Comparison of ENCODE assay signal across 1 cellular context in genomic region chr1:150473659-150474058, GRCh38.
TF ChIP-seq lines count a peak whose summit lies in the region.

No MANE protein-coding gene starts in this region.

TF ChIP-seq in HepG2, 621 proteins besides CTCF, POLR2A, EP300 and RAD21 (continues in another document):
- TF ChIP-seq, protein P1, sequence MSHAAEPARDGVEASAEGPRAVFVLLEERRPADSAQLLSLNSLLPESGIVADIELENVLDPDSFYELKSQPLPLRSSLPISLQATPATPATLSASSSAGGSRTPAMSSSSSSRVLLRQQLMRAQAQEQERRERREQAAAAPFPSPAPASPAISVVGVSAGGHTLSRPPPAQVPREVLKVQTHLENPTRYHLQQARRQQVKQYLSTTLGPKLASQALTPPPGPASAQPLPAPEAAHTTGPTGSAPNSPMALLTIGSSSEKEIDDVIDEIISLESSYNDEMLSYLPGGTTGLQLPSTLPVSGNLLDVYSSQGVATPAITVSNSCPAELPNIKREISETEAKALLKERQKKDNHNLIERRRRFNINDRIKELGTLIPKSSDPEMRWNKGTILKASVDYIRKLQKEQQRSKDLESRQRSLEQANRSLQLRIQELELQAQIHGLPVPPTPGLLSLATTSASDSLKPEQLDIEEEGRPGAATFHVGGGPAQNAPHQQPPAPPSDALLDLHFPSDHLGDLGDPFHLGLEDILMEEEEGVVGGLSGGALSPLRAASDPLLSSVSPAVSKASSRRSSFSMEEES (CRISPR knock-in tag; IDR thresholded peaks at IDR 0.05): 0 out of 2 replicates have a peak, but pooled peaks have one; percentile 36
- TF ChIP-seq NR2C2 (CRISPR knock-in tag; IDR thresholded peaks at IDR 0.05; ENCODE audit: borderline replicate concordance) (peak; percentile 78), MEF2D (CRISPR knock-in tag; IDR thresholded peaks at IDR 0.05) (peak; percentile 62; the same call in 1 of the 2 replicates), YY1 (IDR thresholded peaks at IDR 0.05; ENCODE audit: insufficient read depth, insufficient replicate concordance, low read depth, low read length) (no peak), HNRNPH1 (optimal IDR thresholded peaks at IDR 0.05; ENCODE audit: low read depth, low read length) (no peak), ZKSCAN8 (CRISPR knock-in tag; IDR thresholded peaks at IDR 0.05; ENCODE audit: borderline replicate concordance) (peak; percentile 74; the same call in 1 of the 2 replicates), ZNF331 (CRISPR knock-in tag; IDR thresholded peaks at IDR 0.05) (peak; percentile 66; the same call in 1 of the 2 replicates), SALL1 (CRISPR knock-in tag; IDR thresholded peaks at IDR 0.05) (peak; percentile 84), NFIB (CRISPR knock-in tag; IDR thresholded peaks at IDR 0.05; ENCODE audit: borderline replicate concordance) (no peak), KMT2B (CRISPR knock-in tag; IDR thresholded peaks at IDR 0.05) (0 out of 2 replicates have a peak, but pooled peaks have one; percentile 50), NRL (CRISPR knock-in tag; IDR thresholded peaks at IDR 0.05; ENCODE audit: borderline replicate concordance) (no peak), ARID5B (CRISPR knock-in tag; IDR thresholded peaks at IDR 0.05) (peak; percentile 93), ZNF761 (CRISPR knock-in tag; conservative IDR thresholded peaks at IDR 0.05) (0 out of 2 replicates have a peak, but pooled peaks have one; percentile 41), ZNF12 (CRISPR knock-in tag; IDR thresholded peaks at IDR 0.05) (peak; percentile 54; the same call in 1 of the 2 replicates), SP5 (CRISPR knock-in tag; IDR thresholded peaks at IDR 0.05; ENCODE audit: borderline replicate concordance, low read depth) (peak; percentile 62; the same call in 1 of the 2 replicates), PITX1 (CRISPR knock-in tag; IDR thresholded peaks at IDR 0.05) (0 out of 2 replicates have a peak, but pooled peaks have one; percentile 35), FOXO1 (CRISPR knock-in tag; IDR thresholded peaks at IDR 0.05) (peak; percentile 91), GABPA (IDR thresholded peaks at IDR 0.05; ENCODE audit: low read depth, low read length) (no peak), GABPA (CRISPR knock-in tag; IDR thresholded peaks at IDR 0.05; ENCODE audit: low read depth) (0 out of 2 replicates have a peak, but pooled peaks have one; percentile 6), LCORL (IDR thresholded peaks at IDR 0.05) (no peak), LCORL (CRISPR knock-in tag; IDR thresholded peaks at IDR 0.05) (peak; percentile 90; the same call in 1 of the 2 replicates), ETV5 (CRISPR knock-in tag; IDR thresholded peaks at IDR 0.05; ENCODE audit: borderline replicate concordance) (peak; percentile 96), DPF2 (CRISPR knock-in tag; IDR thresholded peaks at IDR 0.05; ENCODE audit: borderline replicate concordance, low read depth) (peak; percentile 91), ESRRA (CRISPR knock-in tag; IDR thresholded peaks at IDR 0.05; ENCODE audit: low read depth) (peak; percentile 61; the same call in 1 of the 2 replicates), DNMT3B (CRISPR knock-in tag; conservative IDR thresholded peaks at IDR 0.05) (0 out of 2 replicates have a peak, but pooled peaks have one; percentile 48), ZNF326 (CRISPR knock-in tag; IDR thresholded peaks at IDR 0.05; ENCODE audit: borderline replicate concordance) (no peak), NFKBIZ (CRISPR knock-in tag; IDR thresholded peaks at IDR 0.05) (0 out of 2 replicates have a peak, but pooled peaks have one; percentile 56), NR2F6 (IDR thresholded peaks at IDR 0.05) (peak; percentile 54; the same call in 1 of the 2 replicates), NR2F6 (CRISPR knock-in tag; IDR thresholded peaks at IDR 0.05) (peak; percentile 81; the same call in 1 of the 2 replicates), RCOR2 (CRISPR knock-in tag; IDR thresholded peaks at IDR 0.05) (peak; percentile 75), SIX4 (CRISPR knock-in tag; IDR thresholded peaks at IDR 0.05) (peak; percentile 42; the same call in 1 of the 2 replicates), ZSCAN12 (CRISPR knock-in tag; IDR thresholded peaks at IDR 0.05) (no peak), TARDBP (CRISPR knock-in tag; IDR thresholded peaks at IDR 0.05) (peak; percentile 70; the same call in 1 of the 2 replicates), SOX5 (CRISPR knock-in tag; IDR thresholded peaks at IDR 0.05; ENCODE audit: borderline replicate concordance) (peak; percentile 76), SNRNP70 (IDR thresholded peaks at IDR 0.05; ENCODE audit: low read depth, low read length) (no peak), DRAP1 (CRISPR knock-in tag; IDR thresholded peaks at IDR 0.05) (peak; percentile 41; the same call in 1 of the 2 replicates), KDM5A (IDR thresholded peaks at IDR 0.05; ENCODE audit: borderline replicate concordance, low read length) (no peak)
- TF ChIP-seq, protein P2, sequence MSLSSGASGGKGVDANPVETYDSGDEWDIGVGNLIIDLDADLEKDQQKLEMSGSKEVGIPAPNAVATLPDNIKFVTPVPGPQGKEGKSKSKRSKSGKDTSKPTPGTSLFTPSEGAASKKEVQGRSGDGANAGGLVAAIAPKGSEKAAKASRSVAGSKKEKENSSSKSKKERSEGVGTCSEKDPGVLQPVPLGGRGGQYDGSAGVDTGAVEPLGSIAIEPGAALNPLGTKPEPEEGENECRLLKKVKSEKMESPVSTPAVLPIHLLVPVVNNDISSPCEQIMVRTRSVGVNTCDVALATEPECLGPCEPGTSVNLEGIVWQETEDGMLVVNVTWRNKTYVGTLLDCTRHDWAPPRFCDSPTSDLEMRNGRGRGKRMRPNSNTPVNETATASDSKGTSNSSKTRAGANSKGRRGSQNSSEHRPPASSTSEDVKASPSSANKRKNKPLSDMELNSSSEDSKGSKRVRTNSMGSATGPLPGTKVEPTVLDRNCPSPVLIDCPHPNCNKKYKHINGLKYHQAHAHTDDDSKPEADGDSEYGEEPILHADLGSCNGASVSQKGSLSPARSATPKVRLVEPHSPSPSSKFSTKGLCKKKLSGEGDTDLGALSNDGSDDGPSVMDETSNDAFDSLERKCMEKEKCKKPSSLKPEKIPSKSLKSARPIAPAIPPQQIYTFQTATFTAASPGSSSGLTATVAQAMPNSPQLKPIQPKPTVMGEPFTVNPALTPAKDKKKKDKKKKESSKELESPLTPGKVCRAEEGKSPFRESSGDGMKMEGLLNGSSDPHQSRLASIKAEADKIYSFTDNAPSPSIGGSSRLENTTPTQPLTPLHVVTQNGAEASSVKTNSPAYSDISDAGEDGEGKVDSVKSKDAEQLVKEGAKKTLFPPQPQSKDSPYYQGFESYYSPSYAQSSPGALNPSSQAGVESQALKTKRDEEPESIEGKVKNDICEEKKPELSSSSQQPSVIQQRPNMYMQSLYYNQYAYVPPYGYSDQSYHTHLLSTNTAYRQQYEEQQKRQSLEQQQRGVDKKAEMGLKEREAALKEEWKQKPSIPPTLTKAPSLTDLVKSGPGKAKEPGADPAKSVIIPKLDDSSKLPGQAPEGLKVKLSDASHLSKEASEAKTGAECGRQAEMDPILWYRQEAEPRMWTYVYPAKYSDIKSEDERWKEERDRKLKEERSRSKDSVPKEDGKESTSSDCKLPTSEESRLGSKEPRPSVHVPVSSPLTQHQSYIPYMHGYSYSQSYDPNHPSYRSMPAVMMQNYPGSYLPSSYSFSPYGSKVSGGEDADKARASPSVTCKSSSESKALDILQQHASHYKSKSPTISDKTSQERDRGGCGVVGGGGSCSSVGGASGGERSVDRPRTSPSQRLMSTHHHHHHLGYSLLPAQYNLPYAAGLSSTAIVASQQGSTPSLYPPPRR (CRISPR knock-in tag; IDR thresholded peaks at IDR 0.05; ENCODE audit: borderline replicate concordance): peak; percentile 77
- TF ChIP-seq, protein P3, sequence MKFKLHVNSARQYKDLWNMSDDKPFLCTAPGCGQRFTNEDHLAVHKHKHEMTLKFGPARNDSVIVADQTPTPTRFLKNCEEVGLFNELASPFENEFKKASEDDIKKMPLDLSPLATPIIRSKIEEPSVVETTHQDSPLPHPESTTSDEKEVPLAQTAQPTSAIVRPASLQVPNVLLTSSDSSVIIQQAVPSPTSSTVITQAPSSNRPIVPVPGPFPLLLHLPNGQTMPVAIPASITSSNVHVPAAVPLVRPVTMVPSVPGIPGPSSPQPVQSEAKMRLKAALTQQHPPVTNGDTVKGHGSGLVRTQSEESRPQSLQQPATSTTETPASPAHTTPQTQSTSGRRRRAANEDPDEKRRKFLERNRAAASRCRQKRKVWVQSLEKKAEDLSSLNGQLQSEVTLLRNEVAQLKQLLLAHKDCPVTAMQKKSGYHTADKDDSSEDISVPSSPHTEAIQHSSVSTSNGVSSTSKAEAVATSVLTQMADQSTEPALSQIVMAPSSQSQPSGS (CRISPR knock-in tag; IDR thresholded peaks at IDR 0.05): peak; percentile 61; the same call in 1 of the 2 replicates
- TF ChIP-seq, protein P4, sequence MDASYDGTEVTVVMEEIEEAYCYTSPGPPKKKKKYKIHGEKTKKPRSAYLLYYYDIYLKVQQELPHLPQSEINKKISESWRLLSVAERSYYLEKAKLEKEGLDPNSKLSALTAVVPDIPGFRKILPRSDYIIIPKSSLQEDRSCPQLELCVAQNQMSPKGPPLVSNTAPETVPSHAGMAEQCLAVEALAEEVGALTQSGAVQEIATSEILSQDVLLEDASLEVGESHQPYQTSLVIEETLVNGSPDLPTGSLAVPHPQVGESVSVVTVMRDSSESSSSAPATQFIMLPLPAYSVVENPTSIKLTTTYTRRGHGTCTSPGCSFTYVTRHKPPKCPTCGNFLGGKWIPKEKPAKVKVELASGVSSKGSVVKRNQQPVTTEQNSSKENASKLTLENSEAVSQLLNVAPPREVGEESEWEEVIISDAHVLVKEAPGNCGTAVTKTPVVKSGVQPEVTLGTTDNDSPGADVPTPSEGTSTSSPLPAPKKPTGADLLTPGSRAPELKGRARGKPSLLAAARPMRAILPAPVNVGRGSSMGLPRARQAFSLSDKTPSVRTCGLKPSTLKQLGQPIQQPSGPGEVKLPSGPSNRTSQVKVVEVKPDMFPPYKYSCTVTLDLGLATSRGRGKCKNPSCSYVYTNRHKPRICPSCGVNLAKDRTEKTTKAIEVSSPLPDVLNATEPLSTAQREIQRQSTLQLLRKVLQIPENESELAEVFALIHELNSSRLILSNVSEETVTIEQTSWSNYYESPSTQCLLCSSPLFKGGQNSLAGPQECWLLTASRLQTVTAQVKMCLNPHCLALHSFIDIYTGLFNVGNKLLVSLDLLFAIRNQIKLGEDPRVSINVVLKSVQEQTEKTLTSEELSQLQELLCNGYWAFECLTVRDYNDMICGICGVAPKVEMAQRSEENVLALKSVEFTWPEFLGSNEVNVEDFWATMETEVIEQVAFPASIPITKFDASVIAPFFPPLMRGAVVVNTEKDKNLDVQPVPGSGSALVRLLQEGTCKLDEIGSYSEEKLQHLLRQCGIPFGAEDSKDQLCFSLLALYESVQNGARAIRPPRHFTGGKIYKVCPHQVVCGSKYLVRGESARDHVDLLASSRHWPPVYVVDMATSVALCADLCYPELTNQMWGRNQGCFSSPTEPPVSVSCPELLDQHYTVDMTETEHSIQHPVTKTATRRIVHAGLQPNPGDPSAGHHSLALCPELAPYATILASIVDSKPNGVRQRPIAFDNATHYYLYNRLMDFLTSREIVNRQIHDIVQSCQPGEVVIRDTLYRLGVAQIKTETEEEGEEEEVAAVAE (CRISPR knock-in tag; IDR thresholded peaks at IDR 0.05; ENCODE audit: borderline replicate concordance): peak; percentile 35; the same call in 1 of the 2 replicates
- TF ChIP-seq, protein P5, sequence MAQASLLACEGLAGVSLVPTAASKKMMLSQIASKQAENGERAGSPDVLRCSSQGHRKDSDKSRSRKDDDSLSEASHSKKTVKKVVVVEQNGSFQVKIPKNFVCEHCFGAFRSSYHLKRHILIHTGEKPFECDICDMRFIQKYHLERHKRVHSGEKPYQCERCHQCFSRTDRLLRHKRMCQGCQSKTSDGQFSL (CRISPR knock-in tag; IDR thresholded peaks at IDR 0.05): no peak
- TF ChIP-seq, protein P6, sequence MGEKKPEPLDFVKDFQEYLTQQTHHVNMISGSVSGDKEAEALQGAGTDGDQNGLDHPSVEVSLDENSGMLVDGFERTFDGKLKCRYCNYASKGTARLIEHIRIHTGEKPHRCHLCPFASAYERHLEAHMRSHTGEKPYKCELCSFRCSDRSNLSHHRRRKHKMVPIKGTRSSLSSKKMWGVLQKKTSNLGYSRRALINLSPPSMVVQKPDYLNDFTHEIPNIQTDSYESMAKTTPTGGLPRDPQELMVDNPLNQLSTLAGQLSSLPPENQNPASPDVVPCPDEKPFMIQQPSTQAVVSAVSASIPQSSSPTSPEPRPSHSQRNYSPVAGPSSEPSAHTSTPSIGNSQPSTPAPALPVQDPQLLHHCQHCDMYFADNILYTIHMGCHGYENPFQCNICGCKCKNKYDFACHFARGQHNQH (CRISPR knock-in tag; IDR thresholded peaks at IDR 0.05): peak; percentile 59
